ENCODE assay signal across 7 cellular contexts in the genomic region with DNA sequence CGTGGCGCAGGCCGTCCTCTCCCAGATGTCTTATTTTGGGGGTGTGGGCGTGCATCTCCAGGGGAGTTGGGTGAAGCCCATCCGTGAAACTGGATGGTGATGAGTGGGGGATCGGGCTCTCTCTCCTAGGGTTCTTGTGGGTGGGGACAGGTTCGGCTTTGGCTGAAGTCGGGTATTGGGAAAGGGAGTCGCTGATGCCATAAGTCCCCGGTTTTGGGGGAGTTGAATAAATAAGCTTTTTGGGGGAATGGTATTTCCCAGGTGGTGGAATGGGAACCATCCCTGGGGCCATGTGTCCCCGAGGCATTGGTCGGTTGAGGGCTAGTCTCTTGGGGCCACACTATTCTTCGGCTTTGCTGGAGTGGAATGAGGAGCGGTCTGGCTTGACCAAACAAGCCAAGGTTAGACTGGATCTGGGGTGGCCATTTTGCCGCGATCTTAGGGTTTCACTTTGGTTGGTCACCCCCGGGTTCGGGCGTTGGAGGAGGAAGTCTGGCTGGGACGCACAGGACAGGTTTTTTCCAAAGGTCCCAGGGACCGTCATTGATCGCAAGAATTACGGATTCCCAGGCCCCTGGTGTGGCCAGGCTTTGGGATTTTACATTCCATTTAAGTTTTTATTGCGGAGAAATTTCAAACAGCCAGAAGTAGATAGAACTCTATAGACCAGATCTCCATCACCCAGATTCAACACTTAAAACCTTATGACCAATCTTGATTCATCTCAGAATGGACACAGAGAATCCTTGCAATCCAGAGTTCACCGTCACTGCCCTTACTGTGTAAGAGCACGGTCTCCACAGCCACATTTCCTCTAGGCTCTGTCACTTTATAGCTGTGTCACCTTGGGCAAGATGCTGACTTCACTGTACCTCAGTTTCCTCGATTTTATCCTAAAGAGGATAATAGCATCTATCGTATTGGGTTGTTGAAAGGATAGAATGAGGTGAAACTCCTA. TPM values are rescaled to one million over a fixed set of nuclear protein-coding genes. Genes with fewer than 3 reads are reported as not detected.
DNase-seq lines count a peak whose midpoint lies in the region; ATAC-seq and TF ChIP-seq lines count a peak whose summit lies in the region.

No MANE protein-coding gene starts in this region.

- H3K4me1 Mint-ChIP-seq in brain = peaks cover 29% of the 10 kb centered on the region

- H3K4me1 ChIP-seq in Karpas-422 (ENCODE audit: low read length) = peaks cover 20% of the 10 kb centered on the region
- peaks cover 0 to 17% of the 10 kb centered on the region in 2 donors for H3K4me1 ChIP-seq in left lung
- H3K4me1 ChIP-seq in thyroid gland = peaks cover 0 to 16% of the 10 kb centered on the region in 2 donors

- H3K36me3 ChIP-seq in GM06990 (ENCODE audit: control insufficient read depth, insufficient read depth, low read length) = no peaks in the 10 kb centered on the region
- no peaks in the 10 kb centered on the region for H3K36me3 ChIP-seq in Karpas-422 (ENCODE audit: insufficient read depth, low read length)
- peaks cover 0 to 5% of the 10 kb centered on the region in 2 donors for H3K36me3 ChIP-seq in left lung
- H3K36me3 ChIP-seq in thyroid gland = no peaks in the 10 kb centered on the region

- H3K36me3 Mint-ChIP-seq in brain = peaks cover 50% of the 10 kb centered on the region

- TF ChIP-seq POLR2A in thyroid gland (IDR thresholded peaks at IDR 0.05) = no peak

- no peaks in the 10 kb centered on the region for H3K9me2 ChIP-seq in Karpas-422 (replicated peaks; ENCODE audit: insufficient read depth, low read length)

- no peak for DNase-seq in GM06990 (ENCODE audit: extremely low read depth, insufficient read length)
- no peak for DNase-seq in Karpas-422
- DNase-seq in left lung = peak in 1 of 2 donors; percentile 33
- DNase-seq in thyroid gland = peak; percentile 12 to 17

- H3K4me3 ChIP-seq in GM06990 (replicated peaks; ENCODE audit: low read depth, low read length) (peak overlapping the region; percentile 92), Karpas-422 (ENCODE audit: low read length) (peak overlapping the region; percentile 93), left lung (peak overlapping the region; percentile 73 to 75), thyroid gland (replicated peaks in 1 of 3) (peak overlapping the region; percentile 56 to 69 (median 61))

- H3K27ac ChIP-seq in Karpas-422 (ENCODE audit: low read length) = no peak overlapping the region
- peak overlapping the region; percentile 85 to 94 for H3K27ac ChIP-seq in left lung
- H3K27ac ChIP-seq in thyroid gland = peak overlapping the region in 2 of 3 donors; percentile 94 to 95

- peaks cover 34 to 56% (median 53%) of the 10 kb centered on the region in 5 experiments for H3K9me3 Mint-ChIP-seq in brain

- H3K9me3 ChIP-seq in Karpas-422 (ENCODE audit: low read length) = no peaks in the 10 kb centered on the region; the same call in 1 of the 2 replicates
- peaks cover 0 to 18% of the 10 kb centered on the region in 2 donors for H3K9me3 ChIP-seq in left lung
- H3K9me3 ChIP-seq in thyroid gland = no peaks in the 10 kb centered on the region

- intact Hi-C loops in left lung (cut with DNase I) = no loop called here
- intact Hi-C loops in thyroid gland (cut with DNase I) = no loop called here

- peak overlapping the region; percentile 97 for H2AFZ ChIP-seq in Karpas-422 (ENCODE audit: low read length)

- H3K27me3 Mint-ChIP-seq in brain = peaks cover 27% of the 10 kb centered on the region

- H3K27me3 ChIP-seq in GM06990 (replicated peaks; ENCODE audit: control insufficient read depth, insufficient read depth, low read length) = no peaks in the 10 kb centered on the region
- H3K27me3 ChIP-seq in Karpas-422 (ENCODE audit: low read length) = no peaks in the 10 kb centered on the region
- H3K27me3 ChIP-seq in left lung = peaks cover 0 to 6% of the 10 kb centered on the region in 2 donors
- H3K27me3 ChIP-seq in thyroid gland = no peaks in the 10 kb centered on the region

- H4K20me1 ChIP-seq in Karpas-422 (ENCODE audit: insufficient read depth, low read depth, low read length) = no peaks in the 10 kb centered on the region

- H3K9ac ChIP-seq in Karpas-422 (ENCODE audit: low read length) = peak overlapping the region; percentile 85

- peak overlapping the region; percentile 97 to 100 (median 98) for H3K4me3 Mint-ChIP-seq in brain

- TF ChIP-seq CTCF in GM06990 (IDR thresholded peaks at IDR 0.05; ENCODE audit: insufficient read depth, low read length, poor library complexity, severe bottlenecking) = no peak
- no peak for TF ChIP-seq CTCF in brain (conservative IDR thresholded peaks at IDR 0.05)
- no peak for TF ChIP-seq CTCF in left lung (IDR thresholded peaks at IDR 0.05)
- TF ChIP-seq CTCF in thyroid gland (IDR thresholded peaks at IDR 0.05) = no peak

- peak overlapping the region; percentile 99 to 100 (median 100) for H3K27ac Mint-ChIP-seq in brain

- H3K79me2 ChIP-seq in Karpas-422 (ENCODE audit: low read length) = peaks cover 27% of the 10 kb centered on the region

- ATAC-seq in left lung = peak; percentile 3
- ATAC-seq in GM21447 (IDR thresholded peaks at IDR 0.05; ENCODE audit: unreplicated experiment) = no peak
- ATAC-seq in GM21723 (IDR thresholded peaks at IDR 0.05; ENCODE audit: unreplicated experiment) = no peak

- H3K4me2 ChIP-seq in Karpas-422 (ENCODE audit: low read depth, low read length, poor library complexity, severe bottlenecking) = peak overlapping the region; percentile 95

- WGBS in thyroid gland, 2 donors = 24 to 25% methylated on average over 28 of the region's 28 CpGs

RNA-seq across cellular contexts. Expression of gene ZNF133, which starts 0.7 kb away (rescaled TPM):
- total RNA-seq in Karpas-422 (2014; rRNA removed; shearing (Covaris generic); ENCODE audit: low replicate concordance) = 15.2 and 19.5 TPM in 2 replicates
- polyA plus RNA-seq in brain (ENCODE audit: insufficient read depth, low read depth, low replicate concordance) = 11.4 TPM
- total RNA-seq in left lung (10 to 100 TPM; 10.4 to 11.0 TPM), thyroid gland (10 to 100 TPM; 14.8 to 17.3 (median 15.9) TPM)

Comparison
In these comparisons a context has a peak if more than half of its experiments do, and no peak if none do; other contexts are left out.
1. DNase-seq: peak in thyroid gland (2 of 2); none in GM06990 (single experiment) and Karpas-422 (single experiment).
2. Peak in every context shown above with its lines, with median percentiles within 50 percentile points of each other: H3K4me3 ChIP-seq.